Comparison of ENCODE assay signal across 19 cellular contexts in genomic region chr1:90817399-90817798, GRCh38.
DNase-seq lines count a peak whose midpoint lies in the region; ATAC-seq and TF ChIP-seq lines count a peak whose summit lies in the region.
"Had no signal": no experiment of that assay in that cellular context is flagged by ENCODE, and none has a peak within 500 bp of the region (broad histone marks: within the 10 kb centered on the region; RNA-seq: fewer than 3 reads in every experiment).

No MANE protein-coding gene starts in this region.

- H3K9me2 ChIP-seq in hepatocyte (replicated peaks; ENCODE audit: insufficient read depth): no peaks in the 10 kb centered on the region

- no peak overlapping the region for H3K23ac ChIP-seq in H9 (ENCODE audit: insufficient read length, low read depth, low read length)

- H2BK120ac ChIP-seq in H9 (ENCODE audit: low read depth, low read length, poor library complexity, severe bottlenecking): no peak overlapping the region

- no peak overlapping the region for H4K8ac ChIP-seq in H9 (replicated peaks; ENCODE audit: insufficient read length, low read depth, low read length)

- no peak overlapping the region for H3K4me3 ChIP-seq in hepatocyte
- H3K4me3 ChIP-seq: BLaER1, GM12878 had no signal

- H3K9me3 Mint-ChIP-seq in H9: no peaks in the 10 kb centered on the region
- H3K9me3 Mint-ChIP-seq in CD14-positive monocyte: peaks cover 0 to 11% (median 5%) of the 10 kb centered on the region in 7 donors
- H3K9me3 Mint-ChIP-seq: CD4-positive, alpha-beta T cell; CD8-positive, alpha-beta T cell had no signal

- no peak overlapping the region for H3K4ac ChIP-seq in H9 (ENCODE audit: low read depth, low read length)

- H3K14ac ChIP-seq in H9 (ENCODE audit: insufficient read depth, low read length): no peak overlapping the region

- H4K5ac ChIP-seq in H9 (ENCODE audit: insufficient read length, low read depth, low read length): no peak overlapping the region

- H3K56ac ChIP-seq in H9 (ENCODE audit: insufficient read length, low read depth, low read length): peak overlapping the region; percentile 82

- ATAC-seq in GM18870 (IDR thresholded peaks at IDR 0.05; ENCODE audit: unreplicated experiment): peak; percentile 52
- no peak for ATAC-seq in SK-N-SH treated with all-trans-retinoic acid at 6 μM for 48 hours
- ATAC-seq: CD8-positive, alpha-beta T cell; GM12878 had no signal

- no peaks in the 10 kb centered on the region for H3K36me3 ChIP-seq in hepatocyte (replicated peaks; ENCODE audit: insufficient read depth, low read depth)
- H3K36me3 ChIP-seq: BE2C, BLaER1 had no signal

- H3K4me2 ChIP-seq in H9 (ENCODE audit: insufficient read depth, insufficient read length, low read length): no peak overlapping the region
- H3K4me2 ChIP-seq in hepatocyte: no peak overlapping the region
- H3K4me2 ChIP-seq: BLaER1 had no signal

- no peak overlapping the region for H2BK5ac ChIP-seq in H9 (ENCODE audit: insufficient read length, low read length)

- H3K9ac ChIP-seq in H9 (ENCODE audit: extremely low read depth, insufficient read length, low read length): no peak overlapping the region
- H3K9ac ChIP-seq: BLaER1 had no signal

- H2AK5ac ChIP-seq in H9 (ENCODE audit: insufficient read length, low read length): no peak overlapping the region

- no peak overlapping the region for H2BK12ac ChIP-seq in H9 (ENCODE audit: insufficient read length, low read depth, low read length)

- H3K9me3 ChIP-seq in H9 (ENCODE audit: control insufficient read depth, low read depth, low read length) (no peaks in the 10 kb centered on the region), hepatocyte (ENCODE audit: low read depth) (no peaks in the 10 kb centered on the region)
- H3K9me3 ChIP-seq: BE2C, BLaER1, Caco-2 had no signal

- no peaks in the 10 kb centered on the region for H3K36me3 Mint-ChIP-seq in H9 (ENCODE audit: insufficient read depth in 1 of 3, low read depth in 3 of 3)
- no peaks in the 10 kb centered on the region for H3K36me3 Mint-ChIP-seq in CD14-positive monocyte
- H3K36me3 Mint-ChIP-seq: CD8-positive, alpha-beta T cell had no signal

- no peak for DNase-seq in H9
- peak; percentile 57 for DNase-seq in SK-N-DZ (ENCODE audit: low spot score)
- DNase-seq in effector CD4-positive, alpha-beta T cell: no peak
- DNase-seq in CD14-positive monocyte (ENCODE audit: low spot score): no peak
- DNase-seq in hepatocyte (ENCODE audit: low spot score): no peak
- DNase-seq: 8988T; ACHN; BE2C; C1 segment of cervical spinal cord; Caco-2; Calu3; CD4-positive, alpha-beta T cell; CD8-positive, alpha-beta T cell; DMS79 treated with DMSO at 0.1 percent for 48 hours; GDM1 had no signal

- H3K23me2 ChIP-seq in H9 (ENCODE audit: insufficient read length, low read depth, low read length, poor library complexity, severe bottlenecking): no peaks in the 10 kb centered on the region

- WGBS in H9 (ENCODE audit: extremely low coverage, insufficient read length, low lambda C conversion rate): no CpG with 5 or more reads among the region's 3 CpGs
- WGBS in hepatocyte (ENCODE audit: low lambda C conversion rate, missing lambda C conversion rate): 59% methylated on average over 3 of the region's 3 CpGs

- intact Hi-C loops in CD14-positive monocyte (cut with micrococcal nuclease): no loop called here

- H3K4me3 Mint-ChIP-seq in H9 (no peak overlapping the region), CD14-positive monocyte (no peak overlapping the region)
- H3K4me3 Mint-ChIP-seq: CD4-positive, alpha-beta T cell; CD8-positive, alpha-beta T cell had no signal

- no peak overlapping the region for H4K91ac ChIP-seq in H9 (ENCODE audit: insufficient read length, low read depth, low read length)

- H4K20me1 ChIP-seq in H9 (ENCODE audit: control insufficient read depth, insufficient read depth, insufficient read length) (no peaks in the 10 kb centered on the region), hepatocyte (ENCODE audit: insufficient read depth, poor library complexity, severe bottlenecking) (no peaks in the 10 kb centered on the region)
- H4K20me1 ChIP-seq: BLaER1 had no signal

- no peak overlapping the region for H2BK20ac ChIP-seq in H9 (ENCODE audit: low read depth, low read length, poor library complexity, severe bottlenecking)

- H2BK15ac ChIP-seq in H9 (ENCODE audit: low read depth, low read length): no peak overlapping the region

- H3K79me1 ChIP-seq in H9 (ENCODE audit: insufficient read depth, low read depth, low read length, poor library complexity, severe bottlenecking): no peaks in the 10 kb centered on the region

- H3K4me1 ChIP-seq in H9 (ENCODE audit: insufficient read depth, low read length) (no peaks in the 10 kb centered on the region), hepatocyte (ENCODE audit: insufficient read depth) (no peaks in the 10 kb centered on the region)
- H3K4me1 ChIP-seq: BE2C, BLaER1, Caco-2 had no signal

- no peak overlapping the region for H3T11ph ChIP-seq in H9 (ENCODE audit: low read length)

- no peak overlapping the region for H3K27ac ChIP-seq in H9 (ENCODE audit: insufficient read length, low read depth, low read length)
- no peak overlapping the region for H3K27ac ChIP-seq in hepatocyte
- H3K27ac ChIP-seq: BLaER1 had no signal

- H3K79me2 ChIP-seq in H9 (ENCODE audit: insufficient read depth, low read length): no peaks in the 10 kb centered on the region
- H3K79me2 ChIP-seq in hepatocyte: no peaks in the 10 kb centered on the region

- no peaks in the 10 kb centered on the region for H3K4me1 Mint-ChIP-seq in H9
- H3K4me1 Mint-ChIP-seq in CD14-positive monocyte: no peaks in the 10 kb centered on the region

- H3K27me3 ChIP-seq in H9 (ENCODE audit: insufficient read depth, low read length) (peaks cover 6% of the 10 kb centered on the region; the same call in 1 of the 2 replicates), hepatocyte (no peaks in the 10 kb centered on the region)
- H3K27me3 ChIP-seq: BE2C, BLaER1 had no signal

- TF ChIP-seq CTCF in H9 (conservative IDR thresholded peaks at IDR 0.05) (no peak), CD14-positive monocyte (IDR thresholded peaks at IDR 0.05) (no peak), hepatocyte (IDR thresholded peaks at IDR 0.05; ENCODE audit: poor library complexity) (no peak)

- no peak overlapping the region for H3K27ac Mint-ChIP-seq in H9
- H3K27ac Mint-ChIP-seq in CD14-positive monocyte: no peak overlapping the region
- H3K27ac Mint-ChIP-seq: CD4-positive, alpha-beta T cell; CD8-positive, alpha-beta T cell had no signal

- peaks cover 42% of the 10 kb centered on the region for H3K27me3 Mint-ChIP-seq in H9 (ENCODE audit: low read depth)
- peaks cover 3 to 19% (median 5%) of the 10 kb centered on the region in 3 donors for H3K27me3 Mint-ChIP-seq in CD14-positive monocyte (ENCODE audit: low read depth in 3 of 3)

- no peak overlapping the region for H3K18ac ChIP-seq in H9 (ENCODE audit: insufficient read length, low read depth, low read length)

- H2AFZ ChIP-seq in H9 (ENCODE audit: low read length) (no peak overlapping the region), hepatocyte (no peak overlapping the region)

TF ChIP-seq in SK-N-SH treated with all-trans-retinoic acid at 6 μM for 48 hours, 23 proteins besides CTCF, POLR2A, EP300 and RAD21 (continues in another document):
- no peak for TF ChIP-seq ZFP30 (CRISPR knock-in tag; IDR thresholded peaks at IDR 0.05)
- TF ChIP-seq ZC3H10 (CRISPR knock-in tag; IDR thresholded peaks at IDR 0.05): no peak
- no peak for TF ChIP-seq GLIS3 (CRISPR knock-in tag; IDR thresholded peaks at IDR 0.05)
- no peak for TF ChIP-seq ZNF8 (CRISPR knock-in tag; IDR thresholded peaks at IDR 0.05)
- no peak for TF ChIP-seq ZFP3 (CRISPR knock-in tag; IDR thresholded peaks at IDR 0.05)
- TF ChIP-seq CREB5 (CRISPR knock-in tag; IDR thresholded peaks at IDR 0.05; ENCODE audit: low read depth): no peak
- TF ChIP-seq TSHZ2 (CRISPR knock-in tag; IDR thresholded peaks at IDR 0.05): no peak
- TF ChIP-seq TOX (CRISPR knock-in tag; IDR thresholded peaks at IDR 0.05; ENCODE audit: borderline replicate concordance): no peak
- no peak for TF ChIP-seq ARNTL (CRISPR knock-in tag; IDR thresholded peaks at IDR 0.05; ENCODE audit: borderline replicate concordance, low read depth)
